In genomic region chr5:40291338-40291737, GRCh38 we compare ENCODE assay signal across 1 cellular context.
TF ChIP-seq lines count a peak whose summit lies in the region.

No MANE protein-coding gene starts in this region.

TF ChIP-seq in SK-N-SH, 30 proteins besides CTCF, POLR2A, EP300 and RAD21 (continued from another document):
- TF ChIP-seq MAX (IDR thresholded peaks at IDR 0.05; ENCODE audit: low read depth) (no peak), PBX3 (IDR thresholded peaks at IDR 0.05) (no peak), SMC3 (IDR thresholded peaks at IDR 0.05; ENCODE audit: low read depth, low read length) (no peak)
